In genomic region chr1:75233302-75233929, GRCh38 we compare ENCODE assay signal across 9 cellular contexts.
DNase-seq lines count a peak whose midpoint lies in the region; ATAC-seq, FAIRE-seq and TF ChIP-seq lines count a peak whose summit lies in the region.
"Had no signal": no experiment of that assay in that cellular context is flagged by ENCODE, and none has a peak within 500 bp of the region (broad histone marks: within the 10 kb centered on the region; RNA-seq: fewer than 3 reads in every experiment).

No MANE protein-coding gene starts in this region.

- ATAC-seq in GM21367 (IDR thresholded peaks at IDR 0.05; ENCODE audit: unreplicated experiment) (peak; percentile 90), HG03457 (IDR thresholded peaks at IDR 0.05; ENCODE audit: unreplicated experiment) (peak; percentile 92), T-cell (replicated peaks in 1 of 4) (no peak)

- peak; percentile 51 for FAIRE-seq in G401.6 (lab: Jason Lieb, UNC)

- DNase-seq in NCI-H82 treated with DMSO at 0.1 percent for 48 hours (lab: John Stamatoyannopoulos, UW; ENCODE audit: unreplicated experiment) (peak; percentile 37), coronary artery (ENCODE audit: low spot score) (no peak), T-cell (no peak)
- DNase-seq in activated CD4-positive, alpha-beta T cell treated with anti-CD3 and anti-CD28 coated beads, Interleukin-2, amount 50 U/mL, for 48 hours: no peak

- POLR2A ChIA-PET in T-cell (lab: Charles Lee): no interaction called here

- no peak overlapping the region for H3K4me3 ChIP-seq in coronary artery

- no peaks in the 10 kb centered on the region for H3K4me1 Mint-ChIP-seq in nephron
- no peaks in the 10 kb centered on the region for H3K4me1 Mint-ChIP-seq in T-cell
- H3K4me1 Mint-ChIP-seq: activated naive CD4-positive, alpha-beta T cell treated with anti-CD3 and anti-CD28 coated beads, Interleukin-2, amount 50 U/mL, for 24 hours had no signal

- H3K27ac Mint-ChIP-seq in nephron (no peak overlapping the region), T-cell (no peak overlapping the region)
- H3K27ac Mint-ChIP-seq: activated naive CD4-positive, alpha-beta T cell treated with anti-CD3 and anti-CD28 coated beads, Interleukin-2, amount 50 U/mL, for 24 hours had no signal

- H3K27me3 Mint-ChIP-seq in nephron (ENCODE audit: low read depth) (no peaks in the 10 kb centered on the region), T-cell (peaks cover 0 to 5% of the 10 kb centered on the region in 2 donors)
- H3K27me3 Mint-ChIP-seq: activated naive CD4-positive, alpha-beta T cell treated with anti-CD3 and anti-CD28 coated beads, Interleukin-2, amount 50 U/mL, for 24 hours had no signal

- H3K36me3 Mint-ChIP-seq in nephron (ENCODE audit: low read depth) (no peaks in the 10 kb centered on the region), T-cell (no peaks in the 10 kb centered on the region)
- H3K36me3 Mint-ChIP-seq: activated naive CD4-positive, alpha-beta T cell treated with anti-CD3 and anti-CD28 coated beads, Interleukin-2, amount 50 U/mL, for 24 hours had no signal

- TF ChIP-seq CTCF in coronary artery (IDR thresholded peaks at IDR 0.05): peak; percentile 38
- peak; percentile 50 to 65 (median 54) for TF ChIP-seq CTCF in nephron (IDR thresholded peaks at IDR 0.05; ENCODE audit: unreplicated experiment in 3 of 3)

- H3K4me3 Mint-ChIP-seq in nephron: no peak overlapping the region
- H3K4me3 Mint-ChIP-seq in T-cell: no peak overlapping the region
- H3K4me3 Mint-ChIP-seq: activated naive CD4-positive, alpha-beta T cell treated with anti-CD3 and anti-CD28 coated beads, Interleukin-2, amount 50 U/mL, for 24 hours had no signal

- H3K27ac ChIP-seq in coronary artery: no peak overlapping the region

- CTCF ChIA-PET in T-cell (lab: Charles Lee): interaction anchor here (0.6 to 0.7 kb wide), 3 partner anchors 9 to 23 kb away, joined by 3 read pairs; no protein-coding TSS in a partner anchor

- H3K9me3 Mint-ChIP-seq in nephron (no peaks in the 10 kb centered on the region), T-cell (no peaks in the 10 kb centered on the region)
- H3K9me3 Mint-ChIP-seq: activated naive CD4-positive, alpha-beta T cell treated with anti-CD3 and anti-CD28 coated beads, Interleukin-2, amount 50 U/mL, for 24 hours had no signal

Comparison
In these comparisons a context has a peak if more than half of its experiments do, and no peak if none do; other contexts are left out.
1. ATAC-seq: peak in GM21367 (single experiment) and HG03457 (single experiment); none in T-cell (0 of 4).